In the genomic region with DNA sequence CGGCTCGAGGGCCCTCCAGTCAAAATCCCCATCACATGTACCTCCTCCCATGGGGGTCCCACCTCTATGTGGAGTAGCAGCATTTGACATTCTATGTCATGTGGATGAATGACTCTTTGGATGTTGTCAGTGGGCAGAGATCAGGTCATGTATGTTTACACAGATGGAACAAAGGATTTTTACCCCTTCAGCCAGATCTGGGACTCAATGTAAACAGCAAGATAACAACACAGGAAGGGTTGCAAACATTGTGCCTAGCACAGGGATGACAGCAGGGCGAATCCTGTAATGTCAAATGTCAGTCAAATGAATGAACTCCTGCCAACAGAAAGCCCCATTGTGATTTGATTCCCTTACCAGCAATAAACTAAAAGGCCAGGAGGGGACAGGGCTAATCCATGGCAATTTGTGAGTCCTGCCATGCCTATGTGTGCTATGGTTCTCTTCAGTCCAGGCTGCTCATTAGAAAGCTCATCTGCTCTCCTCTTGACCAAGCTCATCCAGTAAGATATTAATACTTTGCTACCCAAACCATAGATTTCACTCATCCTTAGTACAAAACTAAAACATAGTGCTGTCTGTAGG, we compare ENCODE assay signal across 17 cellular contexts.
DNase-seq lines count a peak whose midpoint lies in the region; ATAC-seq, FAIRE-seq and TF ChIP-seq lines count a peak whose summit lies in the region.
"Had no signal": no experiment of that assay in that cellular context is flagged by ENCODE, and none has a peak within 500 bp of the region (broad histone marks: within the 10 kb centered on the region; RNA-seq: fewer than 3 reads in every experiment).

No MANE protein-coding gene starts in this region.

- TF ChIP-seq EP300 in K562 (IDR thresholded peaks at IDR 0.05; ENCODE audit: low read length): no peak

- H3K4me2 ChIP-seq in K562 (ENCODE audit: insufficient read depth, low read length): no peak overlapping the region

- intact Hi-C loops in K562 (cut with micrococcal nuclease) (no loop called here), pancreas (cut with DNase I) (no loop called here)

- H3K79me2 ChIP-seq in K562 (ENCODE audit: control insufficient read depth, insufficient read depth, low read length): no peaks in the 10 kb centered on the region

- ATAC-seq in K562: peak; percentile 44; the same call in 2 of the 3 replicates
- peak; percentile 23 to 43 (median 27) for ATAC-seq in pancreas
- no peak for ATAC-seq in HG03520 (IDR thresholded peaks at IDR 0.05; ENCODE audit: unreplicated experiment)
- ATAC-seq in HG02571 (IDR thresholded peaks at IDR 0.05; ENCODE audit: unreplicated experiment): no peak
- no peak for ATAC-seq in GM21528 (IDR thresholded peaks at IDR 0.05; ENCODE audit: low FRiP score, unreplicated experiment)
- ATAC-seq: gastroesophageal sphincter had no signal

- no peaks in the 10 kb centered on the region for H3K9me1 ChIP-seq in K562 (ENCODE audit: control insufficient read depth, insufficient read depth, low read length)

- FAIRE-seq in K562 (lab: Jason Lieb, UNC) (no peak), pancreas (lab: Jason Lieb, UNC) (no peak)
- FAIRE-seq: keratinocyte had no signal

- no peak overlapping the region for H3K9ac ChIP-seq in K562 (ENCODE audit: insufficient read depth in 1 of 2, low read depth in 2 of 2, low read length in 2 of 2)

- H3K27ac ChIP-seq in K562 (ENCODE audit: extremely low read depth, low read depth, low read length) (no peak overlapping the region), pancreas (no peak overlapping the region)
- H3K27ac ChIP-seq: gastroesophageal sphincter, psoas muscle, upper lobe of left lung had no signal

- TF ChIP-seq CTCF in K562 (IDR thresholded peaks at IDR 0.05 in 2 of 3, conservative IDR thresholded peaks at IDR 0.05 in 1 of 3; ENCODE audit: insufficient read depth in 2 of 3, low read depth in 1 of 3, low read length in 3 of 3) (0 out of 6 replicates have a peak, but pooled peaks of 1 of the 3 experiments have one; percentile 21), pancreas (IDR thresholded peaks at IDR 0.05) (no peak)

- no peaks in the 10 kb centered on the region for H3K36me3 ChIP-seq in K562 (ENCODE audit: control insufficient read depth, insufficient read depth, low read length)
- no peaks in the 10 kb centered on the region for H3K36me3 ChIP-seq in pancreas
- H3K36me3 ChIP-seq: gastroesophageal sphincter, upper lobe of left lung had no signal

- no peak overlapping the region for H2AFZ ChIP-seq in K562 (ENCODE audit: low read depth, low read length)

- H3K9me3 ChIP-seq in K562 (replicated peaks; ENCODE audit: control insufficient read depth, insufficient read depth, low read depth, low read length): no peaks in the 10 kb centered on the region; the same call in 1 of the 2 replicates
- no peaks in the 10 kb centered on the region for H3K9me3 ChIP-seq in pancreas
- H3K9me3 ChIP-seq: gastroesophageal sphincter, psoas muscle, upper lobe of left lung had no signal

- in situ Hi-C loops in K562 (cut with MboI): no loop called here

- H3K27me3 ChIP-seq in K562 (ENCODE audit: control insufficient read depth in 2 of 2, insufficient read depth in 2 of 2, low read length in 2 of 2) (peaks cover 31 to 82% of the 10 kb centered on the region in 2 experiments), pancreas (no peaks in the 10 kb centered on the region)
- H3K27me3 ChIP-seq: upper lobe of left lung had no signal

- 0 out of 4 replicates have a peak, but pooled peaks of 1 of the 2 experiments have one; percentile 25 for TF ChIP-seq RAD21 in K562 (CRISPR knock-in tag; conservative IDR thresholded peaks at IDR 0.05 in 1 of 2, IDR thresholded peaks at IDR 0.05 in 1 of 2)

- H3K4me3 ChIP-seq in K562 (no peak overlapping the region), pancreas (no peak overlapping the region)
- H3K4me3 ChIP-seq: gastroesophageal sphincter, psoas muscle, upper lobe of left lung had no signal

- CTCF ChIA-PET in K562 (lab: Yijun Ruan, JAX; ENCODE audit: low intra/inter-chr PET ratio): no interaction called here

- no peak for TF ChIP-seq POLR2A in K562 (conservative IDR thresholded peaks at IDR 0.05)

- no peaks in the 10 kb centered on the region for H4K20me1 ChIP-seq in K562 (replicated peaks; ENCODE audit: control insufficient read depth, insufficient read depth, low read length)

- WGBS in K562 (ENCODE audit: insufficient coverage, low coverage, missing lambda C conversion rate): 0% methylated on average over 3 of the region's 3 CpGs
- 77 to 84% methylated on average over 3 of the region's 3 CpGs for WGBS in pancreas, 2 donors

- no peaks in the 10 kb centered on the region for H3K4me1 ChIP-seq in K562 (replicated peaks in 1 of 2; ENCODE audit: control insufficient read depth in 2 of 2, insufficient read depth in 2 of 2, low read length in 2 of 2)
- no peaks in the 10 kb centered on the region for H3K4me1 ChIP-seq in pancreas
- H3K4me1 ChIP-seq: gastroesophageal sphincter, psoas muscle, upper lobe of left lung had no signal

- no TSS peak for BruUV-seq in K562 (replicated peaks; lab: Mats Ljungman, UMichigan)

- DNase-seq in NCI-H2107 treated with DMSO at 0.1 percent for 48 hours (lab: John Stamatoyannopoulos, UW; ENCODE audit: unreplicated experiment) (peak; percentile 31), NCI-H2107 (lab: John Stamatoyannopoulos, UW) (no peak), NCI-H1092 (lab: John Stamatoyannopoulos, UW) (peak; percentile 44), K562 (ENCODE audit: extremely low read depth in 1 of 4, low spot score in 3 of 4) (no peak), pancreas (no peak)
- DNase-seq: ACHN; activated CD8-positive, alpha-beta memory T cell treated with anti-CD3 and anti-CD28 coated beads for 24 hours; activated gamma-delta T cell; KG1; psoas muscle; stimulated activated CD4-positive, alpha-beta T cell treated with anti-CD3 and anti-CD28 coated beads, Interleukin-1b, Interleukin-23, amount 100 ng/mL, for 48 hours; upper lobe of left lung had no signal

- POLR2A ChIA-PET in K562 (lab: Yijun Ruan, JAX): interaction anchor here (1.2 kb wide), 1 partner anchor 19 kb away, joined by 3 read pairs; no protein-coding TSS in a partner anchor

TF ChIP-seq in K562, 482 proteins besides CTCF, POLR2A, EP300 and RAD21 (continues in another document):
- TF ChIP-seq PPARD (CRISPR knock-in tag; IDR thresholded peaks at IDR 0.05) (no peak), DIDO1 (tag; IDR thresholded peaks at IDR 0.05; ENCODE audit: low read depth) (no peak), LCOR (CRISPR knock-in tag; IDR thresholded peaks at IDR 0.05) (no peak), GTF2E2 (tag; IDR thresholded peaks at IDR 0.05) (no peak), TSC22D4 (tag; IDR thresholded peaks at IDR 0.05) (no peak), ZNF217 (CRISPR knock-in tag; IDR thresholded peaks at IDR 0.05) (no peak), SRSF7 (optimal IDR thresholded peaks at IDR 0.05; ENCODE audit: low read depth, low read length) (no peak), CBX1 (IDR thresholded peaks at IDR 0.05; ENCODE audit: low read depth) (no peak), GABPB1 (CRISPR knock-in tag; IDR thresholded peaks at IDR 0.05) (no peak), PHF20 (IDR thresholded peaks at IDR 0.05; ENCODE audit: partially characterized antibody) (no peak), PHTF2 (CRISPR knock-in tag; IDR thresholded peaks at IDR 0.05) (no peak), CUX1 (CRISPR knock-in tag; IDR thresholded peaks at IDR 0.05) (no peak)
- TF ChIP-seq, protein P1, sequence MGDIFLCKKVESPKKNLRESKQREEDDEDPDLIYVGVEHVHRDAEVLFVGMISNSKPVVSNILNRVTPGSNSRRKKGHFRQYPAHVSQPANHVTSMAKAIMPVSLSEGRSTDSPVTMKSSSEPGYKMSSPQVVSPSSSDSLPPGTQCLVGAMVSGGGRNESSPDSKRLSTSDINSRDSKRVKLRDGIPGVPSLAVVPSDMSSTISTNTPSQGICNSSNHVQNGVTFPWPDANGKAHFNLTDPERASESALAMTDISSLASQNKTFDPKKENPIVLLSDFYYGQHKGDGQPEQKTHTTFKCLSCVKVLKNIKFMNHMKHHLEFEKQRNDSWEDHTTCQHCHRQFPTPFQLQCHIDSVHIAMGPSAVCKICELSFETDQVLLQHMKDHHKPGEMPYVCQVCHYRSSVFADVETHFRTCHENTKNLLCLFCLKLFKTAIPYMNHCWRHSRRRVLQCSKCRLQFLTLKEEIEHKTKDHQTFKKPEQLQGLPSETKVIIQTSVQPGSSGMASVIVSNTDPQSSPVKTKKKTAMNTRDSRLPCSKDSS (IDR thresholded peaks at IDR 0.05; ENCODE audit: low read depth, partially characterized antibody): no peak

Comparison
In these comparisons a context has a peak if more than half of its experiments do, and no peak if none do; other contexts are left out.
1. DNase-seq: peak in NCI-H2107 treated with DMSO at 0.1 percent for 48 hours (single experiment) and NCI-H1092 (single experiment); none in NCI-H2107 (single experiment), K562 (0 of 4) and pancreas (0 of 6).
2. ATAC-seq: peak in K562 (single experiment) and pancreas (4 of 4); none in HG03520 (single experiment), HG02571 (single experiment) and GM21528 (single experiment).